Comparison of ENCODE assay signal across 24 cellular contexts in genomic region chr2:120945091-120945490, GRCh38.
"Had no signal": no experiment of that assay in that cellular context is flagged by ENCODE, and none has a peak within 500 bp of the region (broad histone marks: within the 10 kb centered on the region; RNA-seq: fewer than 3 reads in every experiment).

No MANE protein-coding gene starts in this region.

- DNase-seq: Kasumi-1, NCI-H1092, NCI-H1105 treated with DMSO at 0.1 percent for 48 hours, NCI-H1417 treated with DMSO at 0.1 percent for 48 hours, NCI-H146, NCI-H1694 treated with DMSO at 0.1 percent for 48 hours, NCI-H1930, NCI-H2081, NCI-H2107, NCI-H226, NCI-H446, NCI-H510A, NCI-H524 treated with DMSO at 0.1 percent for 48 hours, NCI-H69, NCI-H774, PC-3, Right ventricle myocardium superior, SIG-M5 had no signal

- H3K9ac ChIP-seq: KMS-11 had no signal

- H3K27me3 ChIP-seq: SJSA1 had no signal

- H3K4me3 ChIP-seq: K562, SJSA1, SK-N-MC had no signal

- H3K27ac ChIP-seq: KMS-11, SJSA1, SK-N-MC had no signal

- ATAC-seq: HepG2, K562, Panc1, PC-3 had no signal

- H3K9me3 ChIP-seq: SJSA1 had no signal

- FAIRE-seq: HepG2, K562 had no signal

- H3K4me2 ChIP-seq: KMS-11 had no signal
